ENCODE assay signal across 10 cellular contexts in the genomic region with DNA sequence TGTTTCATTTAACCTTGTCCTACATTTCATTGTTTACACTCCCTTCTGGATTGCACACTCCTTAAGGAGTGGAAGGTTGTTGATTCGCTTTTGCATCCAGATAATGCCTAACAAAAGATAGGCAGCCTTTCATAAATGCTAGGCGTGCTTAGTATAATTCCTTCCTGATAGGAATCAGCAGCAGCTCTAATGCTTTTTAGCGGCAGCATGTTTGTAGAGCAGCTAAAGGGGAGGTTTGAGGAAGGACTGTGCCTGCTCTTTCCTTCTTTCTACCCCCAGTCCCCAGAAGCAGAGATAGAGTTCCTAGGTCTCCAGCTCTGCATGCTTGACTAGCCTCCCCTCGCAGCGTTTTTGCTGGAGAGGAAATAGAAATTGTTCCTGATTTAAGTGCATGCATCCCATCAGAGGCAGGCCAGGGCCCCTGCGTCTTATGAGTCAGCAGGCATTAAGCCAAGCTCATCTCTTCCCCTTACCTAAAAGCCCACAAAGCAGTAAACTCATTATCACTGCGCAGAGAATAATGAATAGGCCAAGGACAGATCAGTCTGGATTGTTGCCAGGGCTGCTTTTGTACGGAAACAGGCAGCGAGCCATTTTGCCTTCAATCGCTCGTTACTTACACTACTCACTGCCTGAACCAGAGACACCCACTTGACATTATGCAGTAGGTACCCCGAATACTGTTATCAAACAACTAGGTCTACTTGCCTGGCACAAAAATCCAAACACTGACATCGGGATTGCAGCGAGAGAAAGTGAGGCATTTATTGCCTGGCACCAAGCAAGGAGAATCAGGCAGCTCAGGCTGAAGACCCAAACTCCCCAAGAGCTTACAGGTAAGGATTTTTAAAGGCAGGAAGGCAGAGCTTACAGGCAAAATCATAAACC. TPM values are rescaled to one million over a fixed set of nuclear protein-coding genes. Genes with fewer than 3 reads are reported as not detected.
A peak's percentile ranks its signal among the peaks of the same experiment; 100 is the strongest.
DNase-seq lines count a peak whose midpoint lies in the region; ATAC-seq and TF ChIP-seq lines count a peak whose summit lies in the region.
"Had no signal": no experiment of that assay in that cellular context is flagged by ENCODE, and none has a peak within 500 bp of the region (broad histone marks: within the 10 kb centered on the region; RNA-seq: fewer than 3 reads in every experiment).

No MANE protein-coding gene starts in this region.

- H3K27ac Mint-ChIP-seq in CD8-positive, alpha-beta T cell = no peak overlapping the region

- H3K27ac ChIP-seq in adrenal gland = peak overlapping the region; percentile 2 to 82 (median 56)
- no peak overlapping the region for H3K27ac ChIP-seq in CD8-positive, alpha-beta T cell (ENCODE audit: low read depth, low read length)
- H3K27ac ChIP-seq: HL-60 had no signal

- H3K27me3 ChIP-seq in adrenal gland = no peaks in the 10 kb centered on the region
- H3K27me3 ChIP-seq in CD8-positive, alpha-beta T cell (ENCODE audit: insufficient read depth, low read length) = no peaks in the 10 kb centered on the region

- no peak for TF ChIP-seq POLR2A in adrenal gland (IDR thresholded peaks at IDR 0.05)

- H3K4me1 Mint-ChIP-seq in CD8-positive, alpha-beta T cell (ENCODE audit: low read depth) = no peaks in the 10 kb centered on the region

- H3K9me3 Mint-ChIP-seq in CD8-positive, alpha-beta T cell = no peaks in the 10 kb centered on the region

- H3K27me3 Mint-ChIP-seq in CD8-positive, alpha-beta T cell (ENCODE audit: low read depth) = peaks cover 7% of the 10 kb centered on the region

- no peaks in the 10 kb centered on the region for H3K36me3 ChIP-seq in adrenal gland (replicated peaks in 1 of 2)
- no peaks in the 10 kb centered on the region for H3K36me3 ChIP-seq in CD8-positive, alpha-beta T cell (ENCODE audit: insufficient read depth, low read length)

- POLR2A ChIA-PET in CD8-positive, alpha-beta T cell (lab: Charles Lee) = no interaction called here

- intact Hi-C loops in adrenal gland (cut with DNase I) = no loop called here
- intact Hi-C loops in CD8-positive, alpha-beta T cell (cut with DNase I, micrococcal nuclease) = no loop called here

- no peaks in the 10 kb centered on the region for H3K9me3 ChIP-seq in adrenal gland (replicated peaks in 1 of 3)
- no peaks in the 10 kb centered on the region for H3K9me3 ChIP-seq in CD8-positive, alpha-beta T cell (ENCODE audit: low read length)

- 14 to 22% (median 16%) methylated on average over 11 to 14 of the region's 14 CpGs for WGBS in adrenal gland, 4 donors

- H3K4me3 Mint-ChIP-seq in CD8-positive, alpha-beta T cell = no peak overlapping the region

- DNase-seq in GM12865 (ENCODE audit: low read depth) = peak; percentile 49
- peak; percentile 92 for DNase-seq in NCI-H2107 treated with DMSO at 0.1 percent for 48 hours (lab: John Stamatoyannopoulos, UW; ENCODE audit: unreplicated experiment)
- peak; percentile 79 to 92 (median 88) for DNase-seq in adrenal gland
- no peak for DNase-seq in left lobe of liver (ENCODE audit: low spot score)
- DNase-seq in UCSD-AML1 (lab: John Stamatoyannopoulos, UW; ENCODE audit: unreplicated experiment) = no peak
- DNase-seq in CD8-positive, alpha-beta T cell = no peak
- DNase-seq in amniotic stem cell (lab: John Stamatoyannopoulos, UW) = no peak

- CTCF ChIA-PET in CD8-positive, alpha-beta T cell (lab: Charles Lee) = interaction anchor here (2.1 kb wide), 1 partner anchor 8 kb away, joined by 23 read pairs; no protein-coding TSS in a partner anchor

- no peaks in the 10 kb centered on the region for H3K36me3 Mint-ChIP-seq in CD8-positive, alpha-beta T cell

- ATAC-seq in left lobe of liver (peak; percentile 52), HG02763 (IDR thresholded peaks at IDR 0.05; ENCODE audit: unreplicated experiment) (no peak)
- ATAC-seq in CD8-positive, alpha-beta T cell = no peak

- no peak for TF ChIP-seq CTCF in GM12865 (IDR thresholded peaks at IDR 0.05; ENCODE audit: insufficient read depth, low read depth, low read length, missing control alignments)
- no peak for TF ChIP-seq CTCF in adrenal gland (IDR thresholded peaks at IDR 0.05)
- no peak for TF ChIP-seq CTCF in CD8-positive, alpha-beta T cell (IDR thresholded peaks at IDR 0.05)

- H3K4me3 ChIP-seq in GM12865 (ENCODE audit: low read depth, low read length) (no peak overlapping the region), adrenal gland (peak overlapping the region in 1 of 4 donors; percentile 24)
- no peak overlapping the region for H3K4me3 ChIP-seq in CD8-positive, alpha-beta T cell (ENCODE audit: low read depth, low read length)

- H3K4me1 ChIP-seq in adrenal gland (replicated peaks in 1 of 2) = peaks cover 27 to 43% of the 10 kb centered on the region in 2 donors
- H3K4me1 ChIP-seq in CD8-positive, alpha-beta T cell (ENCODE audit: insufficient read depth, low read length) = no peaks in the 10 kb centered on the region

RNA-seq across cellular contexts. Expression of gene TBPL2, which starts 14.1 kb away (rescaled TPM):
- total RNA-seq in adrenal gland = not detected
- polyA plus RNA-seq in adrenal gland = not detected
- total RNA-seq in left lobe of liver = not detected
- total RNA-seq in CD8-positive, alpha-beta T cell = not detected
- total RNA-seq: urinary bladder had no signal
- polyA plus RNA-seq: urinary bladder had no signal

RNA-seq across cellular contexts. Expression of gene ATG14, which starts 42.9 kb away (rescaled TPM):
- total RNA-seq in adrenal gland (10 to 100 TPM in 5 of 8 donors, 1 to 10 TPM in 3; 5.1 to 20.9 (median 12.2) TPM), left lobe of liver (4.1 TPM)
- polyA plus RNA-seq in adrenal gland = 10 to 100 TPM in 2 of 3 donors, 1 to 10 TPM in 1; 7.0 to 21.7 (median 10.2) TPM
- 10 to 100 TPM; 30.9 to 32.7 TPM for total RNA-seq in CD8-positive, alpha-beta T cell

Comparison
In these comparisons a context has a peak if more than half of its experiments do, and no peak if none do; other contexts are left out.
1. DNase-seq: peak in GM12865 (single experiment), NCI-H2107 treated with DMSO at 0.1 percent for 48 hours (single experiment) and adrenal gland (7 of 7); none in left lobe of liver (single experiment), UCSD-AML1 (single experiment), CD8-positive, alpha-beta T cell (0 of 7) and amniotic stem cell (single experiment).